ENCODE assay signal across 8 cellular contexts in genomic region chr14:75295491-75296338, GRCh38. TPM values are rescaled to one million over a fixed set of nuclear protein-coding genes. Genes with fewer than 3 reads are reported as not detected.
A peak's percentile ranks its signal among the peaks of the same experiment; 100 is the strongest.
DNase-seq lines count a peak whose midpoint lies in the region; ATAC-seq and TF ChIP-seq lines count a peak whose summit lies in the region.

No MANE protein-coding gene starts in this region.

- DNase-seq in AG04450 (ENCODE audit: low read depth, low spot score) (no peak), NCI-H460 (ENCODE audit: extremely low read depth, low read depth) (peak; percentile 67), colonic mucosa (peak; percentile 89), left lobe of liver (ENCODE audit: low spot score) (peak; percentile 86)
- DNase-seq in activated CD4-positive, alpha-beta T cell treated with anti-CD3 and anti-CD28 coated beads, Interleukin-2, amount 10 ng/mL, durations not matched to agents 24 days and 14 days = peak; percentile 94
- peak; percentile 69 to 71 for DNase-seq in stimulated activated CD4-positive, alpha-beta T cell treated with anti-CD3 and anti-CD28 coated beads, Interleukin-1b, Interleukin-23, amount 100 ng/mL, for 4 hours (ENCODE audit: low read depth in 2 of 2)

- H3K4me1 Mint-ChIP-seq in activated CD4-positive, alpha-beta T cell treated with anti-CD3 and anti-CD28 coated beads, Interleukin-2, amount 10 ng/mL, durations not matched to agents 24 days and 14 days = peaks cover 22% of the 10 kb centered on the region

- no peaks in the 10 kb centered on the region for H3K9me3 ChIP-seq in AG04450 (ENCODE audit: control insufficient read depth, insufficient read depth, low read length)
- no peaks in the 10 kb centered on the region for H3K9me3 ChIP-seq in colonic mucosa

- intact Hi-C loops in activated CD4-positive, alpha-beta T cell treated with anti-CD3 and anti-CD28 coated beads, Interleukin-2, amount 10 ng/mL, durations not matched to agents 24 days and 14 days (cut with micrococcal nuclease) = loop anchor here (1.0 kb wide), 2 partner anchors 163 to 168 kb away; partner anchors contain the start of gene NEK9
- intact Hi-C loops in colonic mucosa (cut with DNase I) = no loop called here

- TF ChIP-seq CTCF in AG04450 (IDR thresholded peaks at IDR 0.05; ENCODE audit: low read depth, low read length) (peak; percentile 99), colonic mucosa (IDR thresholded peaks at IDR 0.05) (peak; percentile 97)

- peak overlapping the region; percentile 71 to 89 for H3K9ac ChIP-seq in colonic mucosa (ENCODE audit: low read depth in 2 of 2, low read length in 2 of 2)

- H3K36me3 Mint-ChIP-seq in activated CD4-positive, alpha-beta T cell treated with anti-CD3 and anti-CD28 coated beads, Interleukin-2, amount 10 ng/mL, durations not matched to agents 24 days and 14 days (ENCODE audit: low read depth) = no peaks in the 10 kb centered on the region

- peak overlapping the region; percentile 88 for H3K4me3 Mint-ChIP-seq in activated CD4-positive, alpha-beta T cell treated with anti-CD3 and anti-CD28 coated beads, Interleukin-2, amount 10 ng/mL, durations not matched to agents 24 days and 14 days

- H3K27me3 ChIP-seq in AG04450 (ENCODE audit: control insufficient read depth, insufficient read depth, low read length) (no peaks in the 10 kb centered on the region), colonic mucosa (no peaks in the 10 kb centered on the region)

- H3K9me3 Mint-ChIP-seq in activated CD4-positive, alpha-beta T cell treated with anti-CD3 and anti-CD28 coated beads, Interleukin-2, amount 10 ng/mL, durations not matched to agents 24 days and 14 days = no peaks in the 10 kb centered on the region

- H3K27ac ChIP-seq in AG04450 (ENCODE audit: low read depth, low read length) = peak overlapping the region; percentile 57
- H3K27ac ChIP-seq in colonic mucosa = peak overlapping the region; percentile 85

- POLR2A ChIA-PET in AG04450 (lab: Yijun Ruan, JAX) = interaction anchor here (0.6 to 2.1 kb wide), 5 partner anchors 17 to 169 kb away, joined by 3 to 13 read pairs (median 7); partner anchors contain the start of genes FOS and NEK9

- H3K4me1 ChIP-seq in colonic mucosa = no peaks in the 10 kb centered on the region

- CTCF ChIA-PET in AG04450 (lab: Charles Lee) = interaction anchor here (0.6 to 6.1 kb wide), 21 partner anchors 9 to 687 kb away, joined by 3 to 48 read pairs (median 4); no protein-coding TSS in a partner anchor

- ATAC-seq in GM18907 (IDR thresholded peaks at IDR 0.05; ENCODE audit: unreplicated experiment) (peak; percentile 36), left lobe of liver (peak; percentile 63), GM18519 (IDR thresholded peaks at IDR 0.05; ENCODE audit: low FRiP score, unreplicated experiment) (no peak)

- peak overlapping the region; percentile 84 for H3K27ac Mint-ChIP-seq in activated CD4-positive, alpha-beta T cell treated with anti-CD3 and anti-CD28 coated beads, Interleukin-2, amount 10 ng/mL, durations not matched to agents 24 days and 14 days

- no peaks in the 10 kb centered on the region for H3K36me3 ChIP-seq in colonic mucosa

- H3K4me3 ChIP-seq in AG04450 (ENCODE audit: low read depth, low read length) (peak overlapping the region; percentile 80), colonic mucosa (peak overlapping the region; percentile 50)

- peaks cover 10% of the 10 kb centered on the region for H3K27me3 Mint-ChIP-seq in activated CD4-positive, alpha-beta T cell treated with anti-CD3 and anti-CD28 coated beads, Interleukin-2, amount 10 ng/mL, durations not matched to agents 24 days and 14 days

RNA-seq across cellular contexts. Expression of gene FOS, which starts 17.1 kb away (rescaled TPM):
- polyA plus RNA-seq in AG04450 (2011; rRNA removed) = 30.6 and 55.8 TPM in 2 replicates
- polyA minus RNA-seq in AG04450 (2011; rRNA and poly(A)+ RNA removed) = 112 and 193 TPM in 2 replicates
- total RNA-seq in NCI-H460 (2014; rRNA removed; shearing (Covaris generic)) = 16.4 and 18.7 TPM in 2 replicates
- 11.3 and 22.7 TPM in 2 replicates for polyA plus RNA-seq in NCI-H460 (2014; cell fraction: nucleus; rRNA removed)
- total RNA-seq in activated CD4-positive, alpha-beta T cell treated with anti-CD3 and anti-CD28 coated beads, Interleukin-2, amount 10 ng/mL, durations not matched to agents 24 days and 14 days = 26.5 and 29.6 TPM in 2 replicates
- 10 to 100 TPM; 86.9 to 98.4 TPM for total RNA-seq in colonic mucosa
- 13.1 TPM for total RNA-seq in left lobe of liver
